2 cellular contexts compared by ENCODE assay signal in the genomic region with DNA sequence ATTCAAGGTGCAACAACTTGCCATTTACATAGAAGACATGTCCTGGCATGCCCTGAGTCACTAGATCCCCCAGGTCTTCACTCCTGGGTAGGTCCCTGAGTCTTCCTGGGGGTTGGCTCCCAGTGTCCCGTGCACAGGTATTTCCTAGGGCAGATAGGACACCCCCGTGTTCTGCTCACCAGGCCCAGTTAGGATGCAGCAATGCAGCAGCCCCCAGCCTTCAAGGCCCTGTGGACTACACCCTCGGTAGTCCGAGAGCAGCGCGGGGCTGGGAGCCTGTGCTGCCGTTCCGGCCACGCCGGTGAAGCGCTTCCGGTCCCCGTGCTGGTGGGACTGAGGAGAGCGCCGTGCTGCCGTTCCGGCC.
TF ChIP-seq lines count a peak whose summit lies in the region.

No MANE protein-coding gene starts in this region.

TF ChIP-seq in IMR-90, 13 proteins besides CTCF, POLR2A, EP300 and RAD21:
- TF ChIP-seq FOS (IDR thresholded peaks at IDR 0.05; ENCODE audit: low read depth, low read length) (no peak), MAZ (IDR thresholded peaks at IDR 0.05; ENCODE audit: borderline replicate concordance, low read depth, low read length) (no peak), CHD1 (IDR thresholded peaks at IDR 0.05; ENCODE audit: low read depth, low read length) (no peak), NFE2L2 (IDR thresholded peaks at IDR 0.05; ENCODE audit: low read depth, low read length) (no peak), MXI1 (IDR thresholded peaks at IDR 0.05; ENCODE audit: borderline replicate concordance, low read depth, low read length) (no peak), RCOR1 (IDR thresholded peaks at IDR 0.05; ENCODE audit: insufficient replicate concordance, low read length) (no peak), RFX5 (IDR thresholded peaks at IDR 0.05; ENCODE audit: low read depth, low read length) (no peak)
- TF ChIP-seq, protein P1, sequence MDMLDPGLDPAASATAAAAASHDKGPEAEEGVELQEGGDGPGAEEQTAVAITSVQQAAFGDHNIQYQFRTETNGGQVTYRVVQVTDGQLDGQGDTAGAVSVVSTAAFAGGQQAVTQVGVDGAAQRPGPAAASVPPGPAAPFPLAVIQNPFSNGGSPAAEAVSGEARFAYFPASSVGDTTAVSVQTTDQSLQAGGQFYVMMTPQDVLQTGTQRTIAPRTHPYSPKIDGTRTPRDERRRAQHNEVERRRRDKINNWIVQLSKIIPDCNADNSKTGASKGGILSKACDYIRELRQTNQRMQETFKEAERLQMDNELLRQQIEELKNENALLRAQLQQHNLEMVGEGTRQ (IDR thresholded peaks at IDR 0.05; ENCODE audit: low read depth, low read length) = no peak
- TF ChIP-seq, protein P2, sequence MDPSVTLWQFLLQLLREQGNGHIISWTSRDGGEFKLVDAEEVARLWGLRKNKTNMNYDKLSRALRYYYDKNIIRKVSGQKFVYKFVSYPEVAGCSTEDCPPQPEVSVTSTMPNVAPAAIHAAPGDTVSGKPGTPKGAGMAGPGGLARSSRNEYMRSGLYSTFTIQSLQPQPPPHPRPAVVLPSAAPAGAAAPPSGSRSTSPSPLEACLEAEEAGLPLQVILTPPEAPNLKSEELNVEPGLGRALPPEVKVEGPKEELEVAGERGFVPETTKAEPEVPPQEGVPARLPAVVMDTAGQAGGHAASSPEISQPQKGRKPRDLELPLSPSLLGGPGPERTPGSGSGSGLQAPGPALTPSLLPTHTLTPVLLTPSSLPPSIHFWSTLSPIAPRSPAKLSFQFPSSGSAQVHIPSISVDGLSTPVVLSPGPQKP (IDR thresholded peaks at IDR 0.05; ENCODE audit: borderline replicate concordance, low read depth, low read length) = no peak
TF ChIP-seq in IMR-90: peak in this region for 0.

TF ChIP-seq in H1, 55 proteins besides CTCF, POLR2A, EP300 and RAD21:
- TF ChIP-seq POU5F1 (IDR thresholded peaks at IDR 0.05; ENCODE audit: low read depth, low read length) = no peak
TF ChIP-seq in H1: peak in this region for 0.
